ENCODE assay signal across 31 cellular contexts in the genomic region with DNA sequence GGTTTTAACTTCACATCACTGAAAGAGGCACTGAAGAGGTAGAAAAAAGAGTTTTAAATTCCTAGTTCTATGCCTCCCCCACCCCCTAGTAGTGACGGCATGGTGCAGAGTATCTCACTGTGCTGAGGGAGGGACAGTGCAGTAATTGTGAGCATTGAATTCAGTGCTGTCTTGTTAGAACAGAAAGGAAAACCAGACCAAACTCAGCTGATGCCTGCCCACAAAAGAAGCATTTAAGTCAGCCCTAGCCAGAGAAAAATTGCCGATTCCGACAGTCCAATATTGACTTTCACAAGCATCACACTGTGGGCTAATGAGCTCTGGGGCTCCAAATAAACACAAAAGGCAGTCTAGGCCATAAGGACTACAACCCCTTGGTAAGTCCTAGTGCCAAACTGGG.
"Had no signal": no experiment of that assay in that cellular context is flagged by ENCODE, and none has a peak within 500 bp of the region (broad histone marks: within the 10 kb centered on the region; RNA-seq: fewer than 3 reads in every experiment).

No MANE protein-coding gene starts in this region.

- H3K4me3 Mint-ChIP-seq: activated CD4-positive, alpha-beta memory T cell treated with anti-CD3 and anti-CD28 coated beads, Interleukin-2, amount 10 ng/mL, durations not matched to agents 7 days and 5 days; activated CD8-positive, alpha-beta memory T cell treated with anti-CD3 and anti-CD28 coated beads, Interleukin-2, amount 10 ng/mL, durations not matched to agents 7 days and 5 days; activated naive CD8-positive, alpha-beta T cell treated with anti-CD3 and anti-CD28 coated beads for 36 hours; IgD-negative memory B cell had no signal

- H3K27ac ChIP-seq: brain microvascular endothelial cell, PC-9, RWPE1, SK-N-MC, WERI-Rb-1 had no signal

- H3K36me3 ChIP-seq: brain microvascular endothelial cell, WERI-Rb-1 had no signal

- ATAC-seq: activated CD8-positive, alpha-beta memory T cell treated with anti-CD3 and anti-CD28 coated beads, Interleukin-2, amount 10 ng/mL, durations not matched to agents 7 days and 5 days; Right ventricle myocardium inferior had no signal

- DNase-seq: activated CD4-positive, alpha-beta memory T cell treated with anti-CD3 and anti-CD28 coated beads, Interleukin-2, amount 10 ng/mL, durations not matched to agents 7 days and 5 days; activated CD4-positive, alpha-beta T cell treated with anti-CD3 and anti-CD28 coated beads for 1 hour; activated CD4-positive, alpha-beta T cell treated with anti-CD3 and anti-CD28 coated beads for 48 hours; activated CD4-positive, CD25-positive, alpha-beta regulatory T cell; activated CD8-positive, alpha-beta memory T cell treated with anti-CD3 and anti-CD28 coated beads for 24 hours; activated CD8-positive, alpha-beta memory T cell treated with anti-CD3 and anti-CD28 coated beads, Interleukin-2, amount 10 ng/mL, durations not matched to agents 7 days and 5 days; activated CD8-positive, alpha-beta memory T cell treated with anti-CD3 and anti-CD28 coated beads, Interleukin-2, amount 50 U/mL, for 48 hours; activated effector memory CD4-positive, alpha-beta T cell treated with Interleukin-2 at 50 U/mL for 16 hours; activated naive CD4-positive, alpha-beta T cell; activated naive CD4-positive, alpha-beta T cell treated with anti-CD3 and anti-CD28 coated beads, Interleukin-2, amount 50 U/mL, for 16 hours; activated naive CD8-positive, alpha-beta T cell treated with anti-CD3 and anti-CD28 coated beads for 36 hours; activated T-cell treated with anti-CD3 and anti-CD28 coated beads, Interleukin-2, amount 50 U/mL, for 48 hours; amniotic stem cell; aorta; brain microvascular endothelial cell; central memory CD4-positive, alpha-beta T cell; KBM-7; NCI-H1092 treated with DMSO at 0.1 percent for 48 hours; NCI-H1417; NCI-H187 treated with DMSO at 0.1 percent for 48 hours; NCI-H2081; NCI-H345; NCI-H524 treated with DMSO at 0.1 percent for 48 hours; PC-9; SIG-M5; T1000; WERI-Rb-1 had no signal

- H3K9me3 Mint-ChIP-seq: activated CD4-positive, alpha-beta memory T cell treated with anti-CD3 and anti-CD28 coated beads, Interleukin-2, amount 10 ng/mL, durations not matched to agents 7 days and 5 days; activated naive CD8-positive, alpha-beta T cell treated with anti-CD3 and anti-CD28 coated beads for 36 hours; IgD-negative memory B cell had no signal

- H3K4me3 ChIP-seq: PC-9, SK-N-MC had no signal

- H3K4me1 Mint-ChIP-seq: activated CD4-positive, alpha-beta memory T cell treated with anti-CD3 and anti-CD28 coated beads, Interleukin-2, amount 10 ng/mL, durations not matched to agents 7 days and 5 days; activated CD8-positive, alpha-beta memory T cell treated with anti-CD3 and anti-CD28 coated beads, Interleukin-2, amount 10 ng/mL, durations not matched to agents 7 days and 5 days; activated naive CD8-positive, alpha-beta T cell treated with anti-CD3 and anti-CD28 coated beads for 36 hours; IgD-negative memory B cell had no signal

- H3K27ac Mint-ChIP-seq: activated CD4-positive, alpha-beta memory T cell treated with anti-CD3 and anti-CD28 coated beads, Interleukin-2, amount 10 ng/mL, durations not matched to agents 7 days and 5 days; activated CD8-positive, alpha-beta memory T cell treated with anti-CD3 and anti-CD28 coated beads, Interleukin-2, amount 10 ng/mL, durations not matched to agents 7 days and 5 days; activated naive CD8-positive, alpha-beta T cell treated with anti-CD3 and anti-CD28 coated beads for 36 hours; IgD-negative memory B cell had no signal

- H2AFZ ChIP-seq: PC-9 had no signal

- H3K36me3 Mint-ChIP-seq: activated CD8-positive, alpha-beta memory T cell treated with anti-CD3 and anti-CD28 coated beads, Interleukin-2, amount 10 ng/mL, durations not matched to agents 7 days and 5 days; activated naive CD8-positive, alpha-beta T cell treated with anti-CD3 and anti-CD28 coated beads for 36 hours; IgD-negative memory B cell had no signal

- H3K27me3 Mint-ChIP-seq: activated CD4-positive, alpha-beta memory T cell treated with anti-CD3 and anti-CD28 coated beads, Interleukin-2, amount 10 ng/mL, durations not matched to agents 7 days and 5 days; activated CD8-positive, alpha-beta memory T cell treated with anti-CD3 and anti-CD28 coated beads, Interleukin-2, amount 10 ng/mL, durations not matched to agents 7 days and 5 days; activated naive CD8-positive, alpha-beta T cell treated with anti-CD3 and anti-CD28 coated beads for 36 hours had no signal

- H3K4me2 ChIP-seq: PC-9 had no signal

- H3K27me3 ChIP-seq: brain microvascular endothelial cell had no signal
